8 cellular contexts compared by ENCODE assay signal in the genomic region with DNA sequence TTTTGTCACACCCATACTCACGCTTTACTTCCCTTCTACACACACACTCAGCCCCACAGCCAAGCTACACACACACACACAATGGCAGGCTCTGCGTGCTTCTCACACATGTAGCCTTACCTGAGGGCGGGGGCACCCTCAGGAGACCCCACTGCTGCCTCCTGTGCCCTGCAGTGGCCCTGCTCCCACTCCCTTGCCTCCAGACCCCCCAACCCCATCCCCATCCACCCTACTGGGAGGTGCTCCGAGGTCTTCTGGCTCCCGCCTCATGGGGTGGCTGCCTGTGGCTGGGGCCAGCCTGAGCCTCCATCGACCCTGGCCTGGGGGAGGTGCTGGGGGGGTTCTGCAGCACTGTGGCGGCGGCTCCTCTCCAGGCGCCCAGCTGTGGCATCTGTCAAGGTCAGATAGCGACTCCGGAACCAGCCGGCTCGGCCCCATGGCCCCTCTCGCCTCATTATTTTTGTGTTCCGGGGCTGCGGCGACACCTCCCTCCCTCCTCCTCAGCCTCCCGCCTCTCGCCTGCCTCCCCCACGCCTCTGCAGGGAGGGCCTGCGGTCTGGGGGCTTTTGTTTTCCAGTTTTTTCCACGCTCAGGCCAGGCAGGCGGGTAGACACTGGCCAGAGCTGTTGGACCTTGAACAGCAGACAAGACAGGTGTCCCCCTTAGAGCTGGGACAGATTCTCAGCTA. TPM values are rescaled to one million over a fixed set of nuclear protein-coding genes. Genes with fewer than 3 reads are reported as not detected.
DNase-seq lines count a peak whose midpoint lies in the region; ATAC-seq and TF ChIP-seq lines count a peak whose summit lies in the region.

No MANE protein-coding gene starts in this region.

- H3K4me3 ChIP-seq in mucosa of rectum (ENCODE audit: low read length in 2 of 2) (peak overlapping the region; percentile 2 to 64), Caco-2 (ENCODE audit: low read depth, low read length) (no peak overlapping the region)

- peak overlapping the region; percentile 77 to 98 (median 90) for H3K4me3 Mint-ChIP-seq in IgD-negative memory B cell
- H3K4me3 Mint-ChIP-seq in Caco-2 (ENCODE audit: unreplicated experiment) = no peak overlapping the region

- H3K4me1 ChIP-seq in mucosa of rectum (ENCODE audit: control insufficient read depth in 2 of 2, insufficient read depth in 2 of 2, low read length in 2 of 2) (peaks cover 30 to 43% of the 10 kb centered on the region in 2 donors), Caco-2 (peaks cover 13% of the 10 kb centered on the region)

- no TSS peak for BruUV-seq in Caco-2 (replicated peaks; lab: Mats Ljungman, UMichigan)

- no peaks in the 10 kb centered on the region for H3K9me3 Mint-ChIP-seq in IgD-negative memory B cell
- H3K9me3 Mint-ChIP-seq in Caco-2 (ENCODE audit: unreplicated experiment) = no peaks in the 10 kb centered on the region

- CTCF ChIA-PET in Caco-2 (lab: Charles Lee) = no interaction called here

- H3K4me1 Mint-ChIP-seq in IgD-negative memory B cell (peaks cover 23 to 60% (median 49%) of the 10 kb centered on the region in 3 donors), Caco-2 (ENCODE audit: low read depth, unreplicated experiment) (peaks cover 4% of the 10 kb centered on the region)

- H3K27ac Mint-ChIP-seq in IgD-negative memory B cell = peak overlapping the region; percentile 86 to 98 (median 94)
- no peak overlapping the region for H3K27ac Mint-ChIP-seq in Caco-2 (ENCODE audit: unreplicated experiment)

- POLR2A ChIA-PET in Caco-2 (lab: Charles Lee) = interaction anchor here (0.6 kb wide), 1 partner anchor 19 kb away, joined by 3 read pairs; no protein-coding TSS in a partner anchor

- H3K36me3 Mint-ChIP-seq in IgD-negative memory B cell (peaks cover 1% of the 10 kb centered on the region), Caco-2 (ENCODE audit: insufficient read depth, unreplicated experiment) (peaks cover 21% of the 10 kb centered on the region)

- H3K9me3 ChIP-seq in mucosa of rectum (ENCODE audit: control insufficient read depth in 2 of 2, low read length in 2 of 2) (no peaks in the 10 kb centered on the region), Caco-2 (no peaks in the 10 kb centered on the region)

- no peaks in the 10 kb centered on the region for H3K27me3 Mint-ChIP-seq in IgD-negative memory B cell
- no peaks in the 10 kb centered on the region for H3K27me3 Mint-ChIP-seq in Caco-2 (ENCODE audit: insufficient read depth, unreplicated experiment)

- ATAC-seq in GM19455 (IDR thresholded peaks at IDR 0.05; ENCODE audit: unreplicated experiment) (peak; percentile 33), GM21447 (IDR thresholded peaks at IDR 0.05; ENCODE audit: unreplicated experiment) (no peak)

- peak; percentile 84 for DNase-seq in COLO668 (lab: John Stamatoyannopoulos, UW; ENCODE audit: unreplicated experiment)
- DNase-seq in amniotic epithelial cell (ENCODE audit: low read depth) = peak; percentile 28
- DNase-seq in Caco-2 = no peak
- no peak for DNase-seq in activated CD4-positive, alpha-beta T cell treated with anti-CD3 and anti-CD28 coated beads, Interleukin-2, amount 50 U/mL, for 1 hour

- peak overlapping the region; percentile 52 to 79 for H3K27ac ChIP-seq in mucosa of rectum (ENCODE audit: low read depth in 2 of 2, low read length in 2 of 2)

- H3K27me3 ChIP-seq in mucosa of rectum (ENCODE audit: control insufficient read depth in 2 of 2, insufficient read depth in 2 of 2, low read length in 2 of 2) = no peaks in the 10 kb centered on the region
- no peaks in the 10 kb centered on the region for H3K27me3 ChIP-seq in Caco-2 (replicated peaks; ENCODE audit: control insufficient read depth, insufficient read depth, low read length)

- no peak for TF ChIP-seq CTCF in Caco-2 (IDR thresholded peaks at IDR 0.05; ENCODE audit: insufficient read depth in 1 of 2, low read depth in 1 of 2, low read length in 1 of 2, severe bottlenecking in 1 of 2, unreplicated experiment in 1 of 2)

- H3K9ac ChIP-seq in mucosa of rectum (ENCODE audit: low read depth in 1 of 2, low read length in 2 of 2) = peak overlapping the region; percentile 2 to 38

- H3K36me3 ChIP-seq in mucosa of rectum (ENCODE audit: control insufficient read depth in 2 of 2, insufficient read depth in 2 of 2, low read length in 2 of 2) = no peaks in the 10 kb centered on the region
- H3K36me3 ChIP-seq in Caco-2 (ENCODE audit: control insufficient read depth, insufficient read depth, low read length) = peaks cover 5% of the 10 kb centered on the region

- intact Hi-C loops in Caco-2 (cut with micrococcal nuclease; ENCODE audit: unreplicated experiment) = no loop called here

RNA-seq across cellular contexts. Expression of a gene that starts 21.7 kb away (rescaled TPM):
- polyA plus RNA-seq in IgD-negative memory B cell = 447 TPM
- 79.5 and 92.3 TPM in 2 replicates for total RNA-seq in Caco-2 (2022)

Comparison
In these comparisons a context has a peak if more than half of its experiments do, and no peak if none do; other contexts are left out.
1. DNase-seq: peak in COLO668 (single experiment) and amniotic epithelial cell (single experiment); none in Caco-2 (0 of 2) and activated CD4-positive, alpha-beta T cell treated with anti-CD3 and anti-CD28 coated beads, Interleukin-2, amount 50 U/mL, for 1 hour (single experiment).